16 cellular contexts compared by ENCODE assay signal in the genomic region with DNA sequence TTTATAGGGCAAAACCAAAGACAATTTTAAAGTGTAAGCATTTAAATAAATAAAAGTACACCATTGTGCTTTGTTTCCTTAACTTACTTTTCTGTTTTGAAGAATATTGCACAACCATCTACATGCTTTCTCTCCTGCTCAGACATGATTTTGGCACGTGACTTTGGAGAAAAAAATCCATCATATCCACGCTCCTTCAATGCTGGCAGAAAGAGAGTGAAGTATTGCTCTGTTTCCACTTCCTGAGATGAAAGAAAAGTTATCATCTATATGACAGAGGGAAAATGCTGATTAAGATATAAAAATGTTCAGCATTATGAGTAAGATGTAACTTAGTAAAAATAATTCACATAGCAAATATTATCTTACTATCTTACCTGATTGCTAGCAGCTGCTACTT.
"Had no signal": no experiment of that assay in that cellular context is flagged by ENCODE, and none has a peak within 500 bp of the region (broad histone marks: within the 10 kb centered on the region; RNA-seq: fewer than 3 reads in every experiment).

No MANE protein-coding gene starts in this region.

- H3K4me3 ChIP-seq: transverse colon had no signal

- FAIRE-seq: colon had no signal

- H3K9me3 Mint-ChIP-seq: activated CD4-positive, alpha-beta memory T cell treated with anti-CD3 and anti-CD28 coated beads for 36 hours; activated naive CD8-positive, alpha-beta T cell treated with anti-CD3 and anti-CD28 coated beads, Interleukin-2, amount 10 ng/mL, durations not matched to agents 7 days and 5 days; activated T-cell treated with anti-CD3 and anti-CD28 coated beads, Interleukin-2, amount 50 U/mL, for 4 hours; natural killer cell treated with Interleukin-12 subunit alpha and Interleukin-12 subunit beta and Interleukin-15 and Interleukin-18, amount 100 ng/mL, for 72 hours had no signal

- DNase-seq: activated CD4-positive, alpha-beta memory T cell treated with anti-CD3 and anti-CD28 coated beads for 36 hours; activated CD4-positive, alpha-beta T cell treated with anti-CD3 and anti-CD28 coated beads for 36 hours; activated effector memory CD4-positive, alpha-beta T cell treated with anti-CD3 and anti-CD28 coated beads, Interleukin-2, amount 50 U/mL, for 16 hours; activated naive CD8-positive, alpha-beta T cell treated with anti-CD3 and anti-CD28 coated beads, Interleukin-2, amount 10 ng/mL, durations not matched to agents 7 days and 5 days; activated T-cell treated with anti-CD3 and anti-CD28 coated beads, Interleukin-2, amount 50 U/mL, for 4 hours; kidney glomerular epithelial cell; left ventricle myocardium superior; mesenchymal stem cell; right cardiac atrium; small intestine; stimulated activated naive CD8-positive, alpha-beta T cell treated with anti-CD3 and anti-CD28 coated beads, Interleukin-15, Interleukin-2, amounts not matched to agents 100 U/mL and 50 U/mL, for 24 hours; T-helper 2 cell; transverse colon had no signal

- ATAC-seq: activated CD4-positive, alpha-beta T cell treated with anti-CD3 and anti-CD28 coated beads for 36 hours; activated T-cell treated with anti-CD3 and anti-CD28 coated beads, Interleukin-2, amount 50 U/mL, for 4 hours; left ventricle myocardium superior; natural killer cell treated with Interleukin-12 subunit alpha and Interleukin-12 subunit beta and Interleukin-15 and Interleukin-18, amount 100 ng/mL, for 72 hours; right cardiac atrium; stimulated activated naive CD8-positive, alpha-beta T cell treated with anti-CD3 and anti-CD28 coated beads, Interleukin-15, Interleukin-2, amounts not matched to agents 100 U/mL and 50 U/mL, for 24 hours had no signal

- H3K9me3 ChIP-seq: transverse colon had no signal

- H3K4me3 Mint-ChIP-seq: activated CD4-positive, alpha-beta memory T cell treated with anti-CD3 and anti-CD28 coated beads for 36 hours; activated CD4-positive, alpha-beta T cell treated with anti-CD3 and anti-CD28 coated beads for 36 hours; activated naive CD8-positive, alpha-beta T cell treated with anti-CD3 and anti-CD28 coated beads, Interleukin-2, amount 10 ng/mL, durations not matched to agents 7 days and 5 days; activated T-cell treated with anti-CD3 and anti-CD28 coated beads, Interleukin-2, amount 50 U/mL, for 4 hours; natural killer cell treated with Interleukin-12 subunit alpha and Interleukin-12 subunit beta and Interleukin-15 and Interleukin-18, amount 100 ng/mL, for 72 hours had no signal

- H3K27me3 Mint-ChIP-seq: activated CD4-positive, alpha-beta memory T cell treated with anti-CD3 and anti-CD28 coated beads for 36 hours; activated CD4-positive, alpha-beta T cell treated with anti-CD3 and anti-CD28 coated beads for 36 hours; activated naive CD8-positive, alpha-beta T cell treated with anti-CD3 and anti-CD28 coated beads, Interleukin-2, amount 10 ng/mL, durations not matched to agents 7 days and 5 days; natural killer cell treated with Interleukin-12 subunit alpha and Interleukin-12 subunit beta and Interleukin-15 and Interleukin-18, amount 100 ng/mL, for 72 hours; progenitor cell of endocrine pancreas had no signal

- H3K27me3 ChIP-seq: transverse colon had no signal

- H3K27ac ChIP-seq: transverse colon had no signal

- H3K27ac Mint-ChIP-seq: activated CD4-positive, alpha-beta memory T cell treated with anti-CD3 and anti-CD28 coated beads for 36 hours; activated CD4-positive, alpha-beta T cell treated with anti-CD3 and anti-CD28 coated beads for 36 hours; activated naive CD8-positive, alpha-beta T cell treated with anti-CD3 and anti-CD28 coated beads, Interleukin-2, amount 10 ng/mL, durations not matched to agents 7 days and 5 days; progenitor cell of endocrine pancreas had no signal
